In the genomic region with DNA sequence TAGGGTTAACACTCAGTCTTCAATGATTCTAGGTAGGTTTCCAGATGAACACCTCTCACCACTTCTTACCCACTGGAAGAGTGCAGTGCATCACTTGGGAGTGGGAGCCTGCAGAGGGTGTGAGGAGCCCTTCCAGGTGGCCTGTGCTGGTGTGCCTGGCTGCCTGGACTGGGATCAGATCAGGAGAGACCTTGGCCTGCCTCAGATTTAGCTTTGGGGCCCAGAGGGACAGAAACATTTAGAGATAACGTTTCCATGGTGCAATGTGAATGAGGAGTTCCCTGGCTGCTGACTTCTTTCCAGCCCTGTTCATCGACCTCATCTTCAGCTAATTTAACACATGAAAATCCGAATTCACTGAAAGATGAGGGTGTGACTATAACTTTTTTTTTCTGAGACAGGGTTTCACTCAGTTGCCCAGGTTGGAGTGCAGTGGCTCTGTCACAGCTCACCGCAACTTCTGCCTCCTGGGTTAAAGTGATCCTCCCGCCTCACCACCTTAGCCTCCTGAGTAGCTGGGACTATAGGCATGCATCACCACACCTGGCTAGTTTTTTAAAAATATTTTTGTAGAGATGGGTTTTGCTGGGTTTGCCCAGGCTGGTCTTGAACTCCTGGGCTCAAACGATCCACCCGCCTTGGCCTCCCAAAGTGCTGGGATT, we compare ENCODE assay signal across 12 cellular contexts. TPM values are rescaled to one million over a fixed set of nuclear protein-coding genes. Genes with fewer than 3 reads are reported as not detected.
DNase-seq lines count a peak whose midpoint lies in the region; ATAC-seq and TF ChIP-seq lines count a peak whose summit lies in the region.
"Had no signal": no experiment of that assay in that cellular context is flagged by ENCODE, and none has a peak within 500 bp of the region (broad histone marks: within the 10 kb centered on the region; RNA-seq: fewer than 3 reads in every experiment).

No MANE protein-coding gene starts in this region.

- H3K36me3 ChIP-seq in muscle layer of colon (ENCODE audit: insufficient read depth, low read length): peaks cover under 1% of the 10 kb centered on the region

- peaks cover 98% of the 10 kb centered on the region for H3K4me1 Mint-ChIP-seq in activated naive CD4-positive, alpha-beta T cell treated with anti-CD3 and anti-CD28 coated beads, Interleukin-2, amount 50 U/mL, for 24 hours
- peaks cover 53% of the 10 kb centered on the region for H3K4me1 Mint-ChIP-seq in type B pancreatic cell (ENCODE audit: unreplicated experiment)
- H3K4me1 Mint-ChIP-seq in glutamatergic neuron (ENCODE audit: low read depth, unreplicated experiment): peaks cover 41% of the 10 kb centered on the region

- H3K27ac Mint-ChIP-seq in activated naive CD4-positive, alpha-beta T cell treated with anti-CD3 and anti-CD28 coated beads, Interleukin-2, amount 50 U/mL, for 24 hours: peak overlapping the region; percentile 85
- H3K27ac Mint-ChIP-seq in type B pancreatic cell (peak overlapping the region; percentile 75), glutamatergic neuron (ENCODE audit: unreplicated experiment) (no peak overlapping the region)

- no peak for DNase-seq in activated naive CD4-positive, alpha-beta T cell (lab: John Stamatoyannopoulos, UW)
- DNase-seq in coronary artery (ENCODE audit: low spot score) (no peak), type B pancreatic cell (ENCODE audit: extremely low spot score, unreplicated experiment) (no peak), iPS-NIHi7 (ENCODE audit: extremely low spot score) (no peak), glutamatergic neuron (no peak)
- DNase-seq: amniotic stem cell, EL, NCI-H1930 had no signal

- no peaks in the 10 kb centered on the region for H3K27me3 ChIP-seq in muscle layer of colon (ENCODE audit: control insufficient read depth in 1 of 2, insufficient read depth in 2 of 2, low read length in 2 of 2)

- peaks cover 31% of the 10 kb centered on the region for H3K36me3 Mint-ChIP-seq in activated naive CD4-positive, alpha-beta T cell treated with anti-CD3 and anti-CD28 coated beads, Interleukin-2, amount 50 U/mL, for 24 hours
- H3K36me3 Mint-ChIP-seq in type B pancreatic cell (peaks cover 15% of the 10 kb centered on the region), glutamatergic neuron (ENCODE audit: unreplicated experiment) (peaks cover 4% of the 10 kb centered on the region)

- no peaks in the 10 kb centered on the region for H3K9me3 Mint-ChIP-seq in activated naive CD4-positive, alpha-beta T cell treated with anti-CD3 and anti-CD28 coated beads, Interleukin-2, amount 50 U/mL, for 24 hours
- no peaks in the 10 kb centered on the region for H3K9me3 Mint-ChIP-seq in type B pancreatic cell
- peaks cover 14% of the 10 kb centered on the region for H3K9me3 Mint-ChIP-seq in glutamatergic neuron (ENCODE audit: unreplicated experiment)
- H3K9me3 Mint-ChIP-seq: neural crest cell had no signal

- peak overlapping the region; percentile 69 to 76 for H3K27ac ChIP-seq in coronary artery
- peak overlapping the region; percentile 41 for H3K27ac ChIP-seq in muscle layer of colon (ENCODE audit: low read depth, low read length)

- peaks cover 71% of the 10 kb centered on the region for H3K4me1 ChIP-seq in muscle layer of colon (ENCODE audit: insufficient read depth, low read length)

- H3K4me3 ChIP-seq in coronary artery (no peak overlapping the region), muscle layer of colon (ENCODE audit: low read depth in 1 of 2, low read length in 2 of 2) (no peak overlapping the region)

- H3K27me3 Mint-ChIP-seq in activated naive CD4-positive, alpha-beta T cell treated with anti-CD3 and anti-CD28 coated beads, Interleukin-2, amount 50 U/mL, for 24 hours: no peaks in the 10 kb centered on the region
- H3K27me3 Mint-ChIP-seq in type B pancreatic cell: no peaks in the 10 kb centered on the region
- H3K27me3 Mint-ChIP-seq in glutamatergic neuron (ENCODE audit: unreplicated experiment): peaks cover 15% of the 10 kb centered on the region

- H3K4me3 Mint-ChIP-seq in activated naive CD4-positive, alpha-beta T cell treated with anti-CD3 and anti-CD28 coated beads, Interleukin-2, amount 50 U/mL, for 24 hours: no peak overlapping the region
- H3K4me3 Mint-ChIP-seq in type B pancreatic cell (no peak overlapping the region), glutamatergic neuron (ENCODE audit: unreplicated experiment) (no peak overlapping the region)
- H3K4me3 Mint-ChIP-seq: neural crest cell had no signal

- no peaks in the 10 kb centered on the region for H3K9me3 ChIP-seq in muscle layer of colon (ENCODE audit: low read length)

- no peak for ATAC-seq in HG03571 (IDR thresholded peaks at IDR 0.05; ENCODE audit: unreplicated experiment)

- TF ChIP-seq CTCF in coronary artery (IDR thresholded peaks at IDR 0.05) (no peak), type B pancreatic cell (conservative IDR thresholded peaks at IDR 0.05) (no peak), glutamatergic neuron (IDR thresholded peaks at IDR 0.05; ENCODE audit: partially characterized antibody, unreplicated experiment) (no peak)

- no peak overlapping the region for H3K9ac ChIP-seq in muscle layer of colon (ENCODE audit: low read length)

RNA-seq across cellular contexts. Expression of a gene that starts 53.6 kb away (rescaled TPM):
- 31.7 and 78.9 TPM in 2 replicates for total RNA-seq in type B pancreatic cell (ENCODE audit: low replicate concordance)
- total RNA-seq in glutamatergic neuron (ENCODE audit: unreplicated experiment): 106 TPM
